Comparison of ENCODE assay signal across 17 cellular contexts in the genomic region with DNA sequence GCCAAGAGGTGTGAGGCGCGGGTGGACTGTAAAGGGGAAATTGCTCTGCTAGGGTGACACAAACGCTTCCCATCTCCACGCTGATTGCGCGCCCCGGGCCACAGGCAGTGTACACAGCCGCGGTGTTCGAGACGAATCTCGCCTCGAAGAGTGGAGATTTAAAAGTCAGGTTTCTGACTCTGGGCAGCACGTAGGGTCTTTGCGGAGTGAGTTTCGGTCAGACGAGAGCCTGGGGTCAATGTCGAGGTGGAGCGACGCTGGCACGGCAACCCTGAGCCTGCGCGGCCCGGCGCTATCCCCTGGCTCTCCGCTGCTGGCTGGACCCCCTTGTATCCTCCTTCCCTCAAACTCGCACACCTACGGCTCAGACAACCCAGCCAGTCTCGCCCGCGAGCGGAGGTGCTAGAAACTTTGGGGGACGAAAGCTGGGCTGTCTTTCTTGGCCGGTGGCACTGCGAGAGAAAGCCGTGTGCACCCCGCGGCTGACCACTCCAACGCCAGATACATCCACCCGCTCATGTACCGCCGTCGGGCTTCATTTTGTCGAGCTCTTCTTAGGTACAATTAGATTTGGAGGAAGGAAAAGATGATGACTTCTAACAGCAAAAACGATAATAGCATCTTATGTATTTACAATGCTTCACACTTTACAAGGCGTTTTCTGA. TPM values are rescaled to one million over a fixed set of nuclear protein-coding genes. Genes with fewer than 3 reads are reported as not detected.
DNase-seq lines count a peak whose midpoint lies in the region; ATAC-seq, FAIRE-seq and TF ChIP-seq lines count a peak whose summit lies in the region.
"Had no signal": no experiment of that assay in that cellular context is flagged by ENCODE, and none has a peak within 500 bp of the region (broad histone marks: within the 10 kb centered on the region; RNA-seq: fewer than 3 reads in every experiment).

No MANE protein-coding gene starts in this region.

- TF ChIP-seq RAD21 in H1 (IDR thresholded peaks at IDR 0.05 in 1 of 2, conservative IDR thresholded peaks at IDR 0.05 in 1 of 2; ENCODE audit: low read depth in 2 of 2, low read length in 2 of 2): no peak

- no peak overlapping the region for H4K5ac ChIP-seq in H1 (ENCODE audit: insufficient read length, low read depth, low read length)

- H3K9me3 ChIP-seq in H1 (ENCODE audit: insufficient read depth in 2 of 2, low read depth in 1 of 2, low read length in 1 of 2) (no peaks in the 10 kb centered on the region), neuronal stem cell (replicated peaks in 1 of 2; ENCODE audit: control insufficient read depth in 2 of 2, insufficient read depth in 1 of 2, low read depth in 1 of 2, low read length in 2 of 2) (no peaks in the 10 kb centered on the region)
- H3K9me3 ChIP-seq: lower lobe of right lung had no signal

- no peak overlapping the region; the same call in 1 of the 2 replicates for H2AK5ac ChIP-seq in H1 (ENCODE audit: low read depth, low read length)
- H2AK5ac ChIP-seq in neuronal stem cell (ENCODE audit: low read depth, low read length): no peak overlapping the region

- H3K4me3 ChIP-seq in H1 (ENCODE audit: extremely low read depth in 1 of 4, insufficient read depth in 2 of 4, low read depth in 3 of 4, low read length in 4 of 4) (peak overlapping the region in 3 of 4 experiments; percentile 13 to 65 (median 30); a peak in 6 of 8 replicates), neuronal stem cell (ENCODE audit: low read length in 2 of 2) (no peak overlapping the region)
- H3K4me3 ChIP-seq: lower lobe of right lung had no signal

- H2BK20ac ChIP-seq in H1 (ENCODE audit: low read length): peak overlapping the region; percentile 40; the same call in 1 of the 2 replicates

- H4K91ac ChIP-seq in H1 (replicated peaks; ENCODE audit: insufficient read length, low read length) (no peak overlapping the region), neuronal stem cell (ENCODE audit: low read depth, low read length, poor library complexity) (no peak overlapping the region)

- H3K27me3 Mint-ChIP-seq in activated CD4-positive, alpha-beta T cell treated with anti-CD3 and anti-CD28 coated beads for 36 hours: peaks cover 67% of the 10 kb centered on the region
- H3K27me3 Mint-ChIP-seq in natural killer cell (ENCODE audit: low read depth in 2 of 2): peaks cover 54 to 58% of the 10 kb centered on the region in 2 donors
- peaks cover 66% of the 10 kb centered on the region for H3K27me3 Mint-ChIP-seq in stimulated activated memory B cell treated with anti-CD40 and anti-IgM and Interleukin-4, amounts not matched to agents 10 μg/mL and 1 μg/mL and 100 μg/mL, for 72 hours

- H3K79me1 ChIP-seq in H1 (ENCODE audit: low read depth, low read length) (no peaks in the 10 kb centered on the region), neuronal stem cell (ENCODE audit: low read depth, low read length) (peaks cover 1% of the 10 kb centered on the region)

- H3K23me2 ChIP-seq in H1 (ENCODE audit: low read depth, low read length): peaks cover 30% of the 10 kb centered on the region

- peak overlapping the region; percentile 3; the same call in 1 of the 2 replicates for H3K18ac ChIP-seq in H1 (ENCODE audit: extremely low read depth, low read length)
- peak overlapping the region; percentile 15 for H3K18ac ChIP-seq in neuronal stem cell (ENCODE audit: low read length)

- H4K8ac ChIP-seq in H1 (ENCODE audit: extremely low read depth, insufficient read depth, low read length) (no peak overlapping the region), neuronal stem cell (ENCODE audit: low read depth, low read length) (no peak overlapping the region)

- CTCF ChIA-PET in activated CD4-positive, alpha-beta T cell treated with anti-CD3 and anti-CD28 coated beads for 36 hours (lab: Charles Lee): interaction anchor here (1.2 to 2.5 kb wide), 2 partner anchors 12 to 109 kb away, joined by 3 to 7 read pairs; no protein-coding TSS in a partner anchor
- CTCF ChIA-PET in GM10248 (lab: Yijun Ruan, JAX): interaction anchor here (1.0 to 2.1 kb wide), 3 partner anchors 12 to 204 kb away, joined by 3 to 6 read pairs (median 3); no protein-coding TSS in a partner anchor
- CTCF ChIA-PET in H1 (lab: Charles Lee; ENCODE audit: partially characterized antibody): interaction anchor here (0.6 to 3.9 kb wide), 16 partner anchors 7 to 203 kb away, joined by 3 to 34 read pairs (median 4); no protein-coding TSS in a partner anchor

- H3K23ac ChIP-seq in H1 (ENCODE audit: insufficient read length) (no peak overlapping the region), neuronal stem cell (ENCODE audit: low read depth, low read length, poor library complexity) (no peak overlapping the region)

- WGBS in H1 (ENCODE audit: extremely low coverage in 1 of 2, insufficient coverage in 1 of 2, insufficient read length in 1 of 2, insufficient replicate concordance in 2 of 2, low coverage in 1 of 2, low lambda C conversion rate in 2 of 2, missing lambda C conversion rate in 1 of 2), 2 experiments: 3% methylated on average over 46 of the region's 46 CpGs; no CpG with 5 or more reads in 1 of the 2 experiments
- no CpG with 5 or more reads among the region's 46 CpGs for WGBS in neuronal stem cell (ENCODE audit: extremely low coverage in 2 of 2, insufficient read length in 2 of 2, insufficient replicate concordance in 1 of 2), 2 donors

- H3K27ac ChIP-seq in H1 (ENCODE audit: low read depth, low read length) (no peak overlapping the region), neuronal stem cell (replicated peaks; ENCODE audit: low read length) (no peak overlapping the region)
- H3K27ac ChIP-seq: lower lobe of right lung had no signal

- H3K79me2 ChIP-seq in H1 (ENCODE audit: control insufficient read depth in 1 of 2, insufficient read depth in 2 of 2, low read length in 2 of 2): no peaks in the 10 kb centered on the region

- no peak overlapping the region for H3K4me3 Mint-ChIP-seq in activated CD4-positive, alpha-beta T cell treated with anti-CD3 and anti-CD28 coated beads for 36 hours
- no peak overlapping the region for H3K4me3 Mint-ChIP-seq in natural killer cell
- H3K4me3 Mint-ChIP-seq in stimulated activated memory B cell treated with anti-CD40 and anti-IgM and Interleukin-4, amounts not matched to agents 10 μg/mL and 1 μg/mL and 100 μg/mL, for 72 hours: no peak overlapping the region
- H3K4me3 Mint-ChIP-seq: dendritic cell treated with granulocyte-macrophage colony-stimulating factor and Interleukin-4, amounts not matched to agents 40 ng/mL and 50 ng/mL, for 4 days had no signal

- peak; percentile 20 for DNase-seq in activated CD4-positive, alpha-beta T cell treated with anti-CD3 and anti-CD28 coated beads for 36 hours
- no peak for DNase-seq in activated CD4-positive, alpha-beta T cell treated with anti-CD3 and anti-CD28 coated beads, Interleukin-2, amount 50 U/mL, for 1 hour
- peak; percentile 13 for DNase-seq in GM10248 (ENCODE audit: extremely low spot score)
- peak in 1 of 2 experiments; percentile 61 for DNase-seq in H1 (ENCODE audit: low read depth in 1 of 2, low spot score in 2 of 2)
- peak; percentile 21 for DNase-seq in neuronal stem cell (ENCODE audit: low spot score)
- DNase-seq in natural killer cell: no peak
- DNase-seq: anterior cingulate cortex, hypothalamus, lower lobe of right lung, NCI-H2029 treated with DMSO at 0.1 percent for 48 hours, occipital lobe, SHP77 had no signal

- TF ChIP-seq POLR2A in H1 (IDR thresholded peaks at IDR 0.05; ENCODE audit: control extremely low read depth in 1 of 2, low read depth in 2 of 2, low read length in 2 of 2): no peak

- intact Hi-C loops in activated CD4-positive, alpha-beta T cell treated with anti-CD3 and anti-CD28 coated beads for 36 hours (cut with DNase I, micrococcal nuclease): loop anchor here (1.0 to 10.0 kb wide), 6 partner anchors 8 to 622 kb away; partner anchors contain the start of genes PRUNE2 (in 1 of the 2) and RFK (in 1 of the 2)
- intact Hi-C loops in natural killer cell (cut with micrococcal nuclease): no loop called here

- no peak overlapping the region for H2BK120ac ChIP-seq in H1 (replicated peaks; ENCODE audit: low read depth, low read length)
- H2BK120ac ChIP-seq in neuronal stem cell (ENCODE audit: low read depth, low read length): no peak overlapping the region

- POLR2A ChIA-PET in activated CD4-positive, alpha-beta T cell treated with anti-CD3 and anti-CD28 coated beads for 36 hours (lab: Charles Lee): no interaction called here
- POLR2A ChIA-PET in GM10248 (lab: Yijun Ruan, JAX) (no interaction called here), H1 (lab: Charles Lee; ENCODE audit: partially characterized antibody) (interaction anchor here (1.5 kb wide), 1 partner anchor 10 kb away, joined by 5 read pairs; no protein-coding TSS in a partner anchor)

- H2BK15ac ChIP-seq in H1 (ENCODE audit: low read length) (0 out of 2 replicates have a peak overlapping the region, but pooled peaks have one; percentile 55), neuronal stem cell (ENCODE audit: low read length) (no peak overlapping the region)

- H3K56ac ChIP-seq in H1 (replicated peaks; ENCODE audit: insufficient read length, low read depth, low read length): no peak overlapping the region

- peaks cover 2 to 3% of the 10 kb centered on the region in 2 experiments for H4K20me1 ChIP-seq in H1 (replicated peaks in 1 of 2; ENCODE audit: control insufficient read depth in 1 of 2, insufficient read depth in 2 of 2, low read length in 2 of 2)

- H3K27ac Mint-ChIP-seq in activated CD4-positive, alpha-beta T cell treated with anti-CD3 and anti-CD28 coated beads for 36 hours: no peak overlapping the region
- no peak overlapping the region for H3K27ac Mint-ChIP-seq in natural killer cell
- H3K27ac Mint-ChIP-seq in stimulated activated memory B cell treated with anti-CD40 and anti-IgM and Interleukin-4, amounts not matched to agents 10 μg/mL and 1 μg/mL and 100 μg/mL, for 72 hours: no peak overlapping the region
- H3K27ac Mint-ChIP-seq: dendritic cell treated with granulocyte-macrophage colony-stimulating factor and Interleukin-4, amounts not matched to agents 40 ng/mL and 50 ng/mL, for 4 days had no signal

- H2BK12ac ChIP-seq in H1 (ENCODE audit: low read depth, low read length): peak overlapping the region; percentile 81
- H2BK12ac ChIP-seq in neuronal stem cell (ENCODE audit: low read length): no peak overlapping the region

- H3K4me1 ChIP-seq in H1 (replicated peaks in 1 of 4; ENCODE audit: control insufficient read depth in 3 of 4, insufficient read depth in 4 of 4, low read length in 3 of 4): peaks cover 15 to 44% (median 30%) of the 10 kb centered on the region in 4 experiments
- H3K4me1 ChIP-seq in neuronal stem cell (ENCODE audit: control insufficient read depth in 2 of 2, insufficient read depth in 1 of 2, low read depth in 1 of 2, low read length in 2 of 2): peaks cover 5 to 12% of the 10 kb centered on the region in 2 donors

- TF ChIP-seq CTCF in GM10248 (IDR thresholded peaks at IDR 0.05; ENCODE audit: control extremely low read depth, extremely low read depth, low read depth, missing control alignments): no peak
- no peak for TF ChIP-seq CTCF in H1 (IDR thresholded peaks at IDR 0.05; ENCODE audit: control extremely low read depth in 1 of 3, insufficient read depth in 1 of 3, low read depth in 1 of 3, low read length in 3 of 3)
- no peak for TF ChIP-seq CTCF in natural killer cell (IDR thresholded peaks at IDR 0.05)

- ATAC-seq in activated CD4-positive, alpha-beta T cell treated with anti-CD3 and anti-CD28 coated beads for 36 hours: no peak
- ATAC-seq in natural killer cell (no peak), HG03432 (IDR thresholded peaks at IDR 0.05; ENCODE audit: unreplicated experiment) (no peak)
- ATAC-seq in stimulated activated memory B cell treated with anti-CD40 and anti-IgM and Interleukin-4, amounts not matched to agents 10 μg/mL and 1 μg/mL and 100 μg/mL, for 72 hours: no peak
- ATAC-seq: lower lobe of right lung had no signal

- H3K4me2 ChIP-seq in H1 (ENCODE audit: insufficient read depth in 1 of 2, low read depth in 2 of 2, low read length in 2 of 2) (peak overlapping the region; percentile 90 to 94), neuronal stem cell (ENCODE audit: insufficient read depth, low read length, poor library complexity, severe bottlenecking) (no peak overlapping the region)

- H3K27me3 ChIP-seq in H1 (replicated peaks in 1 of 4; ENCODE audit: control insufficient read depth in 3 of 4, extremely low read depth in 1 of 4, insufficient read depth in 3 of 4, low read length in 3 of 4): peaks cover 63 to 90% (median 82%) of the 10 kb centered on the region in 4 experiments
- peaks cover 47 to 91% (median 82%) of the 10 kb centered on the region in 3 experiments for H3K27me3 ChIP-seq in neuronal stem cell (ENCODE audit: control insufficient read depth in 3 of 3, insufficient read depth in 3 of 3, low read depth in 1 of 3, low read length in 3 of 3)

- no peak for FAIRE-seq in H1 (lab: Jason Lieb, UNC)
- FAIRE-seq: TTC549 had no signal

- H3K14ac ChIP-seq in H1 (ENCODE audit: insufficient read length) (no peak overlapping the region), neuronal stem cell (ENCODE audit: low read length) (no peak overlapping the region)

- H2AFZ ChIP-seq in H1 (ENCODE audit: low read length) (no peak overlapping the region), neuronal stem cell (ENCODE audit: low read length) (peak overlapping the region; percentile 18)

- peaks cover 22% of the 10 kb centered on the region for H3K4me1 Mint-ChIP-seq in activated CD4-positive, alpha-beta T cell treated with anti-CD3 and anti-CD28 coated beads for 36 hours
- peaks cover 5 to 6% of the 10 kb centered on the region in 2 donors for H3K4me1 Mint-ChIP-seq in natural killer cell
- peaks cover 13% of the 10 kb centered on the region for H3K4me1 Mint-ChIP-seq in stimulated activated memory B cell treated with anti-CD40 and anti-IgM and Interleukin-4, amounts not matched to agents 10 μg/mL and 1 μg/mL and 100 μg/mL, for 72 hours

- H2BK5ac ChIP-seq in H1 (ENCODE audit: low read depth, low read length): no peak overlapping the region
- H2BK5ac ChIP-seq in neuronal stem cell (ENCODE audit: low read length): no peak overlapping the region

- no peak for TF ChIP-seq EP300 in H1 (IDR thresholded peaks at IDR 0.05; ENCODE audit: borderline replicate concordance in 1 of 2, low read depth in 2 of 2, low read length in 2 of 2)

- H3K4ac ChIP-seq in H1 (replicated peaks; ENCODE audit: insufficient read length, low read depth, low read length) (no peak overlapping the region), neuronal stem cell (ENCODE audit: low read length) (no peak overlapping the region)

- no peak overlapping the region for H3K9ac ChIP-seq in H1 (replicated peaks in 1 of 4; ENCODE audit: extremely low read depth in 1 of 4, low read depth in 3 of 4, low read length in 3 of 4)
- no peak overlapping the region for H3K9ac ChIP-seq in neuronal stem cell (ENCODE audit: low read depth, low read length, poor library complexity)

- H3K36me3 Mint-ChIP-seq in activated CD4-positive, alpha-beta T cell treated with anti-CD3 and anti-CD28 coated beads for 36 hours (ENCODE audit: low read depth): no peaks in the 10 kb centered on the region
- no peaks in the 10 kb centered on the region for H3K36me3 Mint-ChIP-seq in natural killer cell
- peaks cover 4% of the 10 kb centered on the region for H3K36me3 Mint-ChIP-seq in stimulated activated memory B cell treated with anti-CD40 and anti-IgM and Interleukin-4, amounts not matched to agents 10 μg/mL and 1 μg/mL and 100 μg/mL, for 72 hours

- H3K9me3 Mint-ChIP-seq in activated CD4-positive, alpha-beta T cell treated with anti-CD3 and anti-CD28 coated beads for 36 hours (ENCODE audit: low read depth): no peaks in the 10 kb centered on the region
- H3K9me3 Mint-ChIP-seq in natural killer cell: no peaks in the 10 kb centered on the region
- H3K9me3 Mint-ChIP-seq in stimulated activated memory B cell treated with anti-CD40 and anti-IgM and Interleukin-4, amounts not matched to agents 10 μg/mL and 1 μg/mL and 100 μg/mL, for 72 hours: peaks cover 2% of the 10 kb centered on the region
- H3K9me3 Mint-ChIP-seq: dendritic cell treated with granulocyte-macrophage colony-stimulating factor and Interleukin-4, amounts not matched to agents 40 ng/mL and 50 ng/mL, for 4 days had no signal

- H3K36me3 ChIP-seq in H1 (ENCODE audit: control insufficient read depth in 2 of 4, insufficient read depth in 4 of 4, low read length in 3 of 4) (no peaks in the 10 kb centered on the region), neuronal stem cell (replicated peaks in 1 of 2; ENCODE audit: control insufficient read depth in 2 of 2, insufficient read depth in 2 of 2, low read length in 2 of 2) (no peaks in the 10 kb centered on the region)
- H3K36me3 ChIP-seq: lower lobe of right lung had no signal

RNA-seq across cellular contexts. Expression of gene FOXB2, which starts 5.4 kb away (rescaled TPM):
- not detected for total RNA-seq in activated CD4-positive, alpha-beta T cell treated with anti-CD3 and anti-CD28 coated beads for 36 hours
- 0.22 and 0.25 TPM in 2 replicates for total RNA-seq in H1 (2021; fragmentation: NEBNext Ultra II Directional; extraction: Animal tissue kit (Norgen Biotek cat#: 25700))
- polyA plus RNA-seq in H1 (2011; rRNA removed): 0.15 and 0.30 TPM in 2 replicates
- polyA plus RNA-seq in H1 (2011; cell fraction: cytosol; rRNA removed): 0.17 TPM
- 0.20 TPM for polyA plus RNA-seq in H1 (2011; cell fraction: nucleus; rRNA removed)
- 0.32 TPM in 1 of 4 replicates, not detected in the others for polyA plus RNA-seq in H1 (2012, experiment 1 of 2)
- 0.13 TPM for polyA plus RNA-seq in H1 (2012, experiment 2 of 2)
- polyA plus RNA-seq in H1 (2013, experiment 1 of 2): 0.14 TPM
- 0.13 TPM for polyA plus RNA-seq in H1 (2013, experiment 2 of 2)
- polyA minus RNA-seq in H1 (2011; rRNA and poly(A)+ RNA removed): not detected in 2 replicates
- not detected for polyA minus RNA-seq in H1 (2011; cell fraction: cytosol; rRNA and poly(A)+ RNA removed)
- polyA minus RNA-seq in H1 (2011; cell fraction: nucleus; rRNA and poly(A)+ RNA removed): 0.50 TPM
- not detected for polyA plus RNA-seq in neuronal stem cell (2013, experiment 1 of 2)
- not detected for polyA plus RNA-seq in neuronal stem cell (2013, experiment 2 of 2)
- not detected for total RNA-seq in natural killer cell
- total RNA-seq: lower lobe of right lung, occipital lobe, temporal lobe had no signal

Comparison
In these comparisons a context has a peak if more than half of its experiments do, and no peak if none do; other contexts are left out.
1. DNase-seq: peak in activated CD4-positive, alpha-beta T cell treated with anti-CD3 and anti-CD28 coated beads for 36 hours (single experiment), GM10248 (single experiment) and neuronal stem cell (single experiment); none in activated CD4-positive, alpha-beta T cell treated with anti-CD3 and anti-CD28 coated beads, Interleukin-2, amount 50 U/mL, for 1 hour (single experiment) and natural killer cell (single experiment).
2. H3K4me3 ChIP-seq: peak in H1 (3 of 4); none in neuronal stem cell (0 of 2).